ENCODE assay signal across 21 cellular contexts in genomic region chr16:3514621-3515020, GRCh38. TPM values are rescaled to one million over a fixed set of nuclear protein-coding genes. Genes with fewer than 3 reads are reported as not detected.
DNase-seq lines count a peak whose midpoint lies in the region; ATAC-seq and TF ChIP-seq lines count a peak whose summit lies in the region.
"Had no signal": no experiment of that assay in that cellular context is flagged by ENCODE, and none has a peak within 500 bp of the region (broad histone marks: within the 10 kb centered on the region; RNA-seq: fewer than 3 reads in every experiment).

No MANE protein-coding gene starts in this region.

- dilution Hi-C loops in mammary epithelial cell (cut with HindIII; ENCODE audit: low sequenced_read_pairs) = no loop called here

- peaks cover 15% of the 10 kb centered on the region for H3K4me1 ChIP-seq in mammary epithelial cell (ENCODE audit: insufficient read depth, low read length)
- H3K4me1 ChIP-seq: gastrocnemius medialis had no signal

- BruUV-seq in mammary epithelial cell (replicated peaks; lab: Mats Ljungman, UMichigan) = no TSS peak

- ATAC-seq in naive thymus-derived CD8-positive, alpha-beta T cell = no peak
- ATAC-seq: gastrocnemius medialis, left ventricle myocardium superior had no signal

- H3K9me3 ChIP-seq in mammary epithelial cell (replicated peaks; ENCODE audit: insufficient read depth, low read length) = no peaks in the 10 kb centered on the region
- H3K9me3 ChIP-seq: gastrocnemius medialis had no signal

- no peak overlapping the region for H3K4me3 Mint-ChIP-seq in naive thymus-derived CD8-positive, alpha-beta T cell
- H3K4me3 Mint-ChIP-seq: CD14-positive monocyte had no signal

- no peak overlapping the region for H3K9ac ChIP-seq in mammary epithelial cell (ENCODE audit: insufficient read depth, low read length)

- POLR2A ChIA-PET in naive thymus-derived CD8-positive, alpha-beta T cell (lab: Charles Lee) = interaction anchor here (2.3 to 3.2 kb wide), 2 partner anchors 10 to 14 kb away, joined by 11 to 12 read pairs; partner anchors contain the start of gene CLUAP1

- no peaks in the 10 kb centered on the region for H3K79me2 ChIP-seq in mammary epithelial cell (ENCODE audit: insufficient read depth, low read length)

- no peaks in the 10 kb centered on the region for H3K27me3 Mint-ChIP-seq in naive thymus-derived CD8-positive, alpha-beta T cell

- peaks cover 5% of the 10 kb centered on the region for H3K36me3 ChIP-seq in mammary epithelial cell (ENCODE audit: insufficient read depth, low read length)

- H3K9me3 Mint-ChIP-seq in naive thymus-derived CD8-positive, alpha-beta T cell = no peaks in the 10 kb centered on the region
- H3K9me3 Mint-ChIP-seq: activated T-helper 2 cell treated with anti-CD3 and anti-CD28 coated beads, Interferon-gamma antibody, Interleukin-2, Interleukin-4, amounts not matched to agents 10 μg/mL and 5 μg/mL and 100 μg/mL, durations not matched to agents 14 hours and 24 hours and 36 hours had no signal

- no peaks in the 10 kb centered on the region for H3K27me3 ChIP-seq in mammary epithelial cell (ENCODE audit: insufficient read depth, low read length)
- H3K27me3 ChIP-seq: gastrocnemius medialis had no signal

- H2AFZ ChIP-seq in mammary epithelial cell (ENCODE audit: low read depth, low read length) = no peak overlapping the region

- no peak overlapping the region for H3K4me2 ChIP-seq in mammary epithelial cell (ENCODE audit: insufficient read depth, low read depth, low read length)

- H3K27ac ChIP-seq in mammary epithelial cell (ENCODE audit: insufficient read depth, low read depth, low read length) = peak overlapping the region; percentile 20
- H3K27ac ChIP-seq: gastrocnemius medialis, RWPE1 had no signal

- DNase-seq in AG09319 (ENCODE audit: extremely low read depth, low read depth) = peak; percentile 5
- DNase-seq in HS-5 (ENCODE audit: low read depth) = peak; percentile 70
- DNase-seq in mammary epithelial cell = peak; percentile 76
- DNase-seq in mesenteric fat pad (ENCODE audit: low spot score) = peak; percentile 11
- DNase-seq in naive thymus-derived CD8-positive, alpha-beta T cell = no peak
- no peak for DNase-seq in NCI-H82 treated with DMSO at 0.1 percent for 48 hours (lab: John Stamatoyannopoulos, UW; ENCODE audit: unreplicated experiment)
- DNase-seq in SHP77 (lab: John Stamatoyannopoulos, UW) = no peak
- DNase-seq: activated CD4-positive, alpha-beta T cell treated with anti-CD3 and anti-CD28 coated beads, Interleukin-2, amount 50 U/mL, for 48 hours; amniotic stem cell; DMS79 treated with DMSO at 0.1 percent for 48 hours; effector memory CD4-positive, alpha-beta T cell; gastrocnemius medialis; Kasumi-1; left ventricle myocardium superior; NCI-H2227 treated with DMSO at 0.1 percent for 48 hours; NK-92 treated with Interleukin-12 subunit alpha and Interleukin-12 subunit beta, amount 100 ng/mL, for 24 hours; small intestine had no signal

- peaks cover 5 to 80% (median 27%) of the 10 kb centered on the region in 3 donors for H3K36me3 Mint-ChIP-seq in naive thymus-derived CD8-positive, alpha-beta T cell

- WGBS in mammary epithelial cell (ENCODE audit: low coverage, missing lambda C conversion rate) = 91% methylated on average over 4 of the region's 4 CpGs

- intact Hi-C loops in mammary epithelial cell (cut with micrococcal nuclease) = no loop called here

- in situ Hi-C loops in mammary epithelial cell (cut with MboI; ENCODE audit: low sequenced_read_pairs in 2 of 2) = no loop called here

- peaks cover 11 to 51% (median 34%) of the 10 kb centered on the region in 4 donors for H3K4me1 Mint-ChIP-seq in naive thymus-derived CD8-positive, alpha-beta T cell

- peak overlapping the region in 4 of 10 donors; percentile 11 to 67 (median 60) for H3K27ac Mint-ChIP-seq in naive thymus-derived CD8-positive, alpha-beta T cell
- H3K27ac Mint-ChIP-seq: activated T-helper 2 cell treated with anti-CD3 and anti-CD28 coated beads, Interferon-gamma antibody, Interleukin-2, Interleukin-4, amounts not matched to agents 10 μg/mL and 5 μg/mL and 100 μg/mL, durations not matched to agents 14 hours and 24 hours and 36 hours; CD14-positive monocyte had no signal

- no peaks in the 10 kb centered on the region for H4K20me1 ChIP-seq in mammary epithelial cell (ENCODE audit: insufficient read depth, low read length)

- H3K4me3 ChIP-seq in mammary epithelial cell (replicated peaks in 1 of 3; ENCODE audit: insufficient read depth in 1 of 3, low read depth in 2 of 3, low read length in 3 of 3) = no peak overlapping the region
- H3K4me3 ChIP-seq: gastrocnemius medialis had no signal

- TF ChIP-seq CTCF in AG09319 (IDR thresholded peaks at IDR 0.05; ENCODE audit: low read depth, low read length) (no peak), mammary epithelial cell (conservative IDR thresholded peaks at IDR 0.05 in 1 of 2, IDR thresholded peaks at IDR 0.05 in 1 of 2; ENCODE audit: extremely low read depth in 1 of 2, insufficient read depth in 1 of 2, low read depth in 1 of 2, low read length in 2 of 2) (no peak)

- CTCF ChIA-PET in mammary epithelial cell (lab: Charles Lee; ENCODE audit: low non-redundant PET) = interaction anchor here (0.5 kb wide), 1 partner anchor 9 kb away, joined by 13 read pairs; no protein-coding TSS in a partner anchor

RNA-seq across cellular contexts. Expression of gene CLUAP1, which starts 13.8 kb away (rescaled TPM):
- total RNA-seq in mammary epithelial cell = 10 to 100 TPM; 12.0 to 19.1 TPM
- 7.5 TPM for polyA plus RNA-seq in mammary epithelial cell
- polyA minus RNA-seq in mammary epithelial cell = 43.1 TPM
- total RNA-seq in mesenteric fat pad = 20.0 TPM
- 10 to 100 TPM; 26.4 to 28.3 TPM for total RNA-seq in naive thymus-derived CD8-positive, alpha-beta T cell
- polyA plus RNA-seq in naive thymus-derived CD8-positive, alpha-beta T cell = 10 to 100 TPM; 37.6 to 43.1 (median 38.1) TPM

RNA-seq across cellular contexts. Expression of gene C16orf90, which starts 19.3 kb away (rescaled TPM):
- not detected for total RNA-seq in mammary epithelial cell
- polyA plus RNA-seq in mammary epithelial cell = not detected
- polyA minus RNA-seq in mammary epithelial cell = not detected
- not detected for total RNA-seq in mesenteric fat pad
- total RNA-seq in naive thymus-derived CD8-positive, alpha-beta T cell = not detected
- polyA plus RNA-seq in naive thymus-derived CD8-positive, alpha-beta T cell = under 1 TPM in 1 of 3 donors, not detected in 2; 0.26 TPM
- total RNA-seq: activated T-helper 2 cell treated with anti-CD3 and anti-CD28 coated beads, Interferon-gamma antibody, Interleukin-2, Interleukin-4, amounts not matched to agents 10 μg/mL and 5 μg/mL and 100 μg/mL, durations not matched to agents 14 hours and 24 hours and 36 hours; gastrocnemius medialis; left ventricle myocardium superior had no signal
- polyA plus RNA-seq: CD14-positive monocyte, small intestine, thymus had no signal

Comparison
In these comparisons a context has a peak if more than half of its experiments do, and no peak if none do; other contexts are left out.
1. DNase-seq: peak in AG09319 (single experiment), HS-5 (single experiment), mammary epithelial cell (single experiment) and mesenteric fat pad (single experiment); none in naive thymus-derived CD8-positive, alpha-beta T cell (0 of 10), NCI-H82 treated with DMSO at 0.1 percent for 48 hours (single experiment) and SHP77 (0 of 2).